Comparison of ENCODE assay signal across 19 cellular contexts in genomic region chr14:105547741-105548169, GRCh38. TPM values are rescaled to one million over a fixed set of nuclear protein-coding genes. Genes with fewer than 3 reads are reported as not detected.
DNase-seq lines count a peak whose midpoint lies in the region; ATAC-seq and TF ChIP-seq lines count a peak whose summit lies in the region.
"Had no signal": no experiment of that assay in that cellular context is flagged by ENCODE, and none has a peak within 500 bp of the region (broad histone marks: within the 10 kb centered on the region; RNA-seq: fewer than 3 reads in every experiment).

No MANE protein-coding gene starts in this region.

- no peak overlapping the region for H3K23ac ChIP-seq in trophoblast cell (ENCODE audit: low read length)

- H3K18ac ChIP-seq in trophoblast cell (ENCODE audit: low read length), result no peak overlapping the region

- H3K27ac ChIP-seq in trophoblast cell (ENCODE audit: low read depth, low read length), result no peak overlapping the region
- H3K27ac ChIP-seq in upper lobe of right lung, result no peak overlapping the region
- H3K27ac ChIP-seq: 22Rv1; A549; BLaER1 treated with 17β-estradiol and CSF1 and Interleukin-3, amounts not matched to agents 10 nM and 100 nM; C4-2B had no signal

- H3K79me2 ChIP-seq in trophoblast cell (ENCODE audit: control insufficient read depth, insufficient read depth, low read length, poor library complexity), result no peaks in the 10 kb centered on the region

- peaks cover 16% of the 10 kb centered on the region for H3K9me3 Mint-ChIP-seq in chondrocyte (ENCODE audit: low read depth)

- no peak overlapping the region for H3K4me3 Mint-ChIP-seq in chondrocyte (ENCODE audit: unreplicated experiment)
- H3K4me3 Mint-ChIP-seq: B cell; CD4-positive, alpha-beta T cell; CD8-positive, alpha-beta T cell had no signal

- ATAC-seq in Right ventricle myocardium inferior, result no peak
- no peak for ATAC-seq in left ventricle myocardium superior
- ATAC-seq in upper lobe of right lung, result peak; percentile 28
- ATAC-seq in GM21825 (IDR thresholded peaks at IDR 0.05; ENCODE audit: unreplicated experiment), result no peak
- ATAC-seq: A549; CD8-positive, alpha-beta T cell had no signal

- H3K14ac ChIP-seq in trophoblast cell (ENCODE audit: low read length), result no peak overlapping the region

- intact Hi-C loops in Right ventricle myocardium inferior (cut with DNase I), result no loop called here
- intact Hi-C loops in left ventricle myocardium superior (cut with micrococcal nuclease), result no loop called here
- intact Hi-C loops in upper lobe of right lung (cut with DNase I), result no loop called here

- peaks cover 20% of the 10 kb centered on the region for H3K27me3 Mint-ChIP-seq in chondrocyte (ENCODE audit: low read depth)

- no peak overlapping the region for H4K8ac ChIP-seq in trophoblast cell (ENCODE audit: low read depth, low read length)

- H2AFZ ChIP-seq in trophoblast cell (ENCODE audit: insufficient read depth, low read length, poor library complexity), result no peak overlapping the region

- no peaks in the 10 kb centered on the region for H3K36me3 ChIP-seq in trophoblast cell (ENCODE audit: control insufficient read depth in 1 of 2, insufficient read depth in 2 of 2, low read length in 2 of 2)
- H3K36me3 ChIP-seq in upper lobe of right lung, result no peaks in the 10 kb centered on the region

- H3K36me3 Mint-ChIP-seq in chondrocyte (ENCODE audit: low read depth), result no peaks in the 10 kb centered on the region
- H3K36me3 Mint-ChIP-seq: CD8-positive, alpha-beta T cell had no signal

- TF ChIP-seq CTCF in chondrocyte (IDR thresholded peaks at IDR 0.05) (no peak), upper lobe of right lung (IDR thresholded peaks at IDR 0.05) (no peak)

- H3K9ac ChIP-seq in trophoblast cell (ENCODE audit: low read length), result no peak overlapping the region
- H3K9ac ChIP-seq: BLaER1 treated with 17β-estradiol and CSF1 and Interleukin-3, amounts not matched to agents 10 nM and 100 nM had no signal

- peak overlapping the region; percentile 4 for H3K4me3 ChIP-seq in trophoblast cell (ENCODE audit: low read depth, low read length)
- H3K4me3 ChIP-seq in upper lobe of right lung, result no peak overlapping the region
- H3K4me3 ChIP-seq: A549; BLaER1 treated with 17β-estradiol and CSF1 and Interleukin-3, amounts not matched to agents 10 nM and 100 nM had no signal

- no peak overlapping the region for H2AK5ac ChIP-seq in trophoblast cell (ENCODE audit: low read length)

- H2BK12ac ChIP-seq in trophoblast cell (ENCODE audit: low read length), result no peak overlapping the region

- H3K4ac ChIP-seq in trophoblast cell (ENCODE audit: low read depth, low read length), result no peak overlapping the region

- DNase-seq in Right ventricle myocardium inferior (ENCODE audit: missing footprints), result peak; percentile 41
- DNase-seq in left ventricle myocardium superior, result no peak
- DNase-seq in chondrocyte (ENCODE audit: low spot score), result peak; percentile 68
- DNase-seq in trophoblast cell, result no peak
- peak; percentile 59 for DNase-seq in upper lobe of right lung
- no peak for DNase-seq in cerebellar nuclear complex (lab: John Stamatoyannopoulos, UW)
- DNase-seq: AML-193; Caco-2; Calu3; CD4-positive, alpha-beta T cell; CD8-positive, alpha-beta T cell; DMS79 treated with DMSO at 0.1 percent for 48 hours; GF-D8 had no signal

- H3K27me3 ChIP-seq in trophoblast cell (ENCODE audit: insufficient read depth, low read length) (no peaks in the 10 kb centered on the region), upper lobe of right lung (no peaks in the 10 kb centered on the region)
- H3K27me3 ChIP-seq: BLaER1 treated with 17β-estradiol and CSF1 and Interleukin-3, amounts not matched to agents 10 nM and 100 nM had no signal

- H3K4me1 Mint-ChIP-seq in chondrocyte (ENCODE audit: low read depth), result no peaks in the 10 kb centered on the region
- H3K4me1 Mint-ChIP-seq: B cell had no signal

- H4K12ac ChIP-seq in trophoblast cell (ENCODE audit: low read depth, low read length), result no peak overlapping the region

- H3K79me1 ChIP-seq in trophoblast cell (ENCODE audit: low read length), result no peaks in the 10 kb centered on the region

- no peak overlapping the region for H3K27ac Mint-ChIP-seq in chondrocyte (ENCODE audit: unreplicated experiment)
- H3K27ac Mint-ChIP-seq: B cell; CD4-positive, alpha-beta T cell; CD8-positive, alpha-beta T cell had no signal

- no peak overlapping the region for H2BK120ac ChIP-seq in trophoblast cell (ENCODE audit: insufficient read depth, low read length, poor library complexity)

- H3K4me1 ChIP-seq in trophoblast cell (ENCODE audit: control insufficient read depth in 1 of 2, insufficient read depth in 2 of 2, low read length in 2 of 2), result no peaks in the 10 kb centered on the region
- H3K4me1 ChIP-seq in upper lobe of right lung, result no peaks in the 10 kb centered on the region
- H3K4me1 ChIP-seq: A549, Caco-2 had no signal

- no peak overlapping the region for H3K4me2 ChIP-seq in trophoblast cell (ENCODE audit: low read length)
- H3K4me2 ChIP-seq: A549; BLaER1 treated with 17β-estradiol and CSF1 and Interleukin-3, amounts not matched to agents 10 nM and 100 nM had no signal

- H2BK5ac ChIP-seq in trophoblast cell (ENCODE audit: low read depth, low read length, poor library complexity), result no peak overlapping the region

- no CpG with 5 or more reads among the region's 38 CpGs for WGBS in trophoblast cell (ENCODE audit: extremely low coverage, insufficient coverage, insufficient read length)

- H3K9me3 ChIP-seq in trophoblast cell (ENCODE audit: insufficient read depth, low read depth, low read length), result peaks cover 25% of the 10 kb centered on the region
- peaks cover 5% of the 10 kb centered on the region for H3K9me3 ChIP-seq in upper lobe of right lung

- no peak overlapping the region for H4K91ac ChIP-seq in trophoblast cell (ENCODE audit: low read depth, low read length)

RNA-seq across cellular contexts. Expression of gene TMEM121, which starts 21.4 kb away (rescaled TPM):
- total RNA-seq in Right ventricle myocardium inferior (3.4 TPM), left ventricle myocardium superior (4.0 TPM), chondrocyte (4.4 to 8.9 TPM (median 6.0 TPM) in 3 replicates), upper lobe of right lung (1.5 TPM)
- 0.12 TPM in 2 replicates for polyA plus RNA-seq in trophoblast cell (2013)
- total RNA-seq: Caco-2 had no signal

RNA-seq across cellular contexts. Expression of gene TEDC1, which starts 56.7 kb away (rescaled TPM):
- total RNA-seq in Right ventricle myocardium inferior, result 6.4 TPM
- 5.1 TPM for total RNA-seq in left ventricle myocardium superior
- 12.9 to 15.5 TPM (median 14.3 TPM) in 3 replicates for total RNA-seq in chondrocyte
- polyA plus RNA-seq in trophoblast cell (2013), result 8.8 and 8.9 TPM in 2 replicates
- total RNA-seq in upper lobe of right lung, result 7.9 TPM

Comparison
In these comparisons a context has a peak if more than half of its experiments do, and no peak if none do; other contexts are left out.
1. DNase-seq: peak in Right ventricle myocardium inferior (single experiment), chondrocyte (single experiment) and upper lobe of right lung (single experiment); none in left ventricle myocardium superior (single experiment), trophoblast cell (0 of 2) and cerebellar nuclear complex (0 of 2).